In genomic region chr6:49636368-49637332, GRCh38 we compare ENCODE assay signal across 29 cellular contexts. TPM values are rescaled to one million over a fixed set of nuclear protein-coding genes. Genes with fewer than 3 reads are reported as not detected.
"Had no signal": no experiment of that assay in that cellular context is flagged by ENCODE, and none has a peak within 500 bp of the region (broad histone marks: within the 10 kb centered on the region; RNA-seq: fewer than 3 reads in every experiment).

Gene RHAG, minus strand, starts transcription at chr6:49636839. Its CDS starts 27 bp downstream, at chr6:49636812.

- H3K4me1 Mint-ChIP-seq: immature natural killer cell; memory B cell; stimulated activated memory B cell treated with anti-CD40 and anti-IgM and Interleukin-4, amounts not matched to agents 10 μg/mL and 1 μg/mL and 100 μg/mL, for 72 hours had no signal

- H3K27ac Mint-ChIP-seq: immature natural killer cell; memory B cell; natural killer cell treated with Interleukin-12 subunit alpha and Interleukin-12 subunit beta and Interleukin-15 and Interleukin-18, amount 100 ng/mL, for 72 hours; stimulated activated memory B cell treated with anti-CD40 and anti-IgM and Interleukin-4, amounts not matched to agents 10 μg/mL and 1 μg/mL and 100 μg/mL, for 72 hours; stimulated activated naive CD8-positive, alpha-beta T cell treated with anti-CD3 and anti-CD28 coated beads, Interleukin-15, Interleukin-2, amounts not matched to agents 100 ng/mL and 50 ng/mL, for 24 hours had no signal

- H3K4me3 ChIP-seq: dorsolateral prefrontal cortex, esophagus muscularis mucosa, gastroesophageal sphincter, left ventricle myocardium inferior, lower lobe of right lung, psoas muscle, spleen, tibial artery, upper lobe of left lung, uterus had no signal

- H3K4me1 ChIP-seq: esophagus muscularis mucosa, gastroesophageal sphincter, left ventricle myocardium inferior, lower lobe of right lung, psoas muscle, spleen, tibial artery, upper lobe of left lung, uterus had no signal

- FAIRE-seq: endometrium, kidney had no signal

- H3K9me3 ChIP-seq: esophagus muscularis mucosa, gastroesophageal sphincter, left ventricle myocardium inferior, lower lobe of right lung, psoas muscle, spleen, tibial artery, upper lobe of left lung, uterus had no signal

- H3K27me3 ChIP-seq: gastroesophageal sphincter, spleen, tibial artery, upper lobe of left lung, uterus had no signal

- H3K36me3 Mint-ChIP-seq: immature natural killer cell; memory B cell; natural killer cell treated with Interleukin-12 subunit alpha and Interleukin-12 subunit beta and Interleukin-15 and Interleukin-18, amount 100 ng/mL, for 72 hours; stimulated activated memory B cell treated with anti-CD40 and anti-IgM and Interleukin-4, amounts not matched to agents 10 μg/mL and 1 μg/mL and 100 μg/mL, for 72 hours had no signal

- H3K27me3 Mint-ChIP-seq: memory B cell; natural killer cell treated with Interleukin-12 subunit alpha and Interleukin-12 subunit beta and Interleukin-15 and Interleukin-18, amount 100 ng/mL, for 72 hours; stimulated activated memory B cell treated with anti-CD40 and anti-IgM and Interleukin-4, amounts not matched to agents 10 μg/mL and 1 μg/mL and 100 μg/mL, for 72 hours; stimulated activated naive CD8-positive, alpha-beta T cell treated with anti-CD3 and anti-CD28 coated beads, Interleukin-15, Interleukin-2, amounts not matched to agents 100 ng/mL and 50 ng/mL, for 24 hours had no signal

- H3K27ac ChIP-seq: dorsolateral prefrontal cortex, esophagus muscularis mucosa, gastroesophageal sphincter, left ventricle myocardium inferior, lower lobe of right lung, psoas muscle, spleen, tibial artery, upper lobe of left lung, uterus had no signal

- H3K4me3 Mint-ChIP-seq: immature natural killer cell; memory B cell; natural killer cell treated with Interleukin-12 subunit alpha and Interleukin-12 subunit beta and Interleukin-15 and Interleukin-18, amount 100 ng/mL, for 72 hours; stimulated activated memory B cell treated with anti-CD40 and anti-IgM and Interleukin-4, amounts not matched to agents 10 μg/mL and 1 μg/mL and 100 μg/mL, for 72 hours; stimulated activated naive CD8-positive, alpha-beta T cell treated with anti-CD3 and anti-CD28 coated beads, Interleukin-15, Interleukin-2, amounts not matched to agents 100 ng/mL and 50 ng/mL, for 24 hours had no signal

- H3K9me3 Mint-ChIP-seq: memory B cell; natural killer cell treated with Interleukin-12 subunit alpha and Interleukin-12 subunit beta and Interleukin-15 and Interleukin-18, amount 100 ng/mL, for 72 hours; stimulated activated memory B cell treated with anti-CD40 and anti-IgM and Interleukin-4, amounts not matched to agents 10 μg/mL and 1 μg/mL and 100 μg/mL, for 72 hours; stimulated activated naive CD8-positive, alpha-beta T cell treated with anti-CD3 and anti-CD28 coated beads, Interleukin-15, Interleukin-2, amounts not matched to agents 100 ng/mL and 50 ng/mL, for 24 hours had no signal

- ATAC-seq: gastroesophageal sphincter; left cardiac atrium; lower lobe of right lung; natural killer cell treated with Interleukin-12 subunit alpha and Interleukin-12 subunit beta and Interleukin-15 and Interleukin-18, amount 100 ng/mL, for 72 hours; psoas muscle; sciatic nerve; stimulated activated memory B cell treated with anti-CD40 and anti-IgM and Interleukin-4, amounts not matched to agents 10 μg/mL and 1 μg/mL and 100 μg/mL, for 72 hours had no signal

- H3K36me3 ChIP-seq: esophagus muscularis mucosa, gastroesophageal sphincter, left ventricle myocardium inferior, lower lobe of right lung, spleen, tibial artery, upper lobe of left lung, uterus had no signal

- DNase-seq: cortex of kidney; dorsolateral prefrontal cortex; effector CD8-positive, alpha-beta T cell; glutamatergic neuron; immature natural killer cell; kidney; left cardiac atrium; left ventricle myocardium inferior; lower lobe of right lung; midbrain; psoas muscle; retina; spleen; stimulated activated CD4-positive, alpha-beta T cell treated with anti-CD3 and anti-CD28 coated beads, Interleukin-15, amount 100 ng/mL, for 24 hours; stimulated activated CD4-positive, alpha-beta T cell treated with anti-CD3 and anti-CD28 coated beads, Interleukin-1b, Interleukin-23, amount 100 ng/mL, for 48 hours; stimulated activated CD4-positive, alpha-beta T cell treated with anti-CD3 and anti-CD28 coated beads, Interleukin-4, amount 100 ng/mL, for 24 hours; tibial artery; upper lobe of left lung; uterus had no signal

RNA-seq across cellular contexts. Expression of gene RHAG, which starts in this region (rescaled TPM):
- total RNA-seq: fibroblast of villous mesenchyme; kidney; lower lobe of right lung; natural killer cell treated with Interleukin-12 subunit alpha and Interleukin-12 subunit beta and Interleukin-15 and Interleukin-18, amount 100 ng/mL, for 72 hours; osteoblast; psoas muscle had no signal
- polyA plus RNA-seq: immature natural killer cell had no signal
